13 cellular contexts compared by ENCODE assay signal in genomic region chr2:73292316-73292905, GRCh38. TPM values are rescaled to one million over a fixed set of nuclear protein-coding genes. Genes with fewer than 3 reads are reported as not detected.
DNase-seq lines count a peak whose midpoint lies in the region; ATAC-seq, FAIRE-seq and TF ChIP-seq lines count a peak whose summit lies in the region.
"Had no signal": no experiment of that assay in that cellular context is flagged by ENCODE, and none has a peak within 500 bp of the region (broad histone marks: within the 10 kb centered on the region; RNA-seq: fewer than 3 reads in every experiment).

No MANE protein-coding gene starts in this region.

- no peak for FAIRE-seq in kidney (lab: Jason Lieb, UNC)

- peaks cover 67% of the 10 kb centered on the region for H3K27me3 Mint-ChIP-seq in activated T-helper 2 cell treated with anti-CD3 and anti-CD28 coated beads, Interferon-gamma antibody, Interleukin-2, Interleukin-4, amounts not matched to agents 10 μg/mL and 5 μg/mL and 100 μg/mL, durations not matched to agents 14 hours and 24 hours and 36 hours (ENCODE audit: low read depth)
- peaks cover 22% of the 10 kb centered on the region for H3K27me3 Mint-ChIP-seq in endothelial cell (ENCODE audit: unreplicated experiment)

- H3K27ac Mint-ChIP-seq in activated T-helper 2 cell treated with anti-CD3 and anti-CD28 coated beads, Interferon-gamma antibody, Interleukin-2, Interleukin-4, amounts not matched to agents 10 μg/mL and 5 μg/mL and 100 μg/mL, durations not matched to agents 14 hours and 24 hours and 36 hours = no peak overlapping the region
- H3K27ac Mint-ChIP-seq in endothelial cell (ENCODE audit: unreplicated experiment) = no peak overlapping the region

- peak overlapping the region; percentile 62 for H3K4me3 Mint-ChIP-seq in activated T-helper 2 cell treated with anti-CD3 and anti-CD28 coated beads, Interferon-gamma antibody, Interleukin-2, Interleukin-4, amounts not matched to agents 10 μg/mL and 5 μg/mL and 100 μg/mL, durations not matched to agents 14 hours and 24 hours and 36 hours (ENCODE audit: low read depth)
- H3K4me3 Mint-ChIP-seq in endothelial cell (ENCODE audit: unreplicated experiment) = no peak overlapping the region

- no peak for ATAC-seq in HG02610 (IDR thresholded peaks at IDR 0.05; ENCODE audit: unreplicated experiment)

- peaks cover 5% of the 10 kb centered on the region for H3K4me1 Mint-ChIP-seq in activated T-helper 2 cell treated with anti-CD3 and anti-CD28 coated beads, Interferon-gamma antibody, Interleukin-2, Interleukin-4, amounts not matched to agents 10 μg/mL and 5 μg/mL and 100 μg/mL, durations not matched to agents 14 hours and 24 hours and 36 hours (ENCODE audit: low read depth)
- H3K4me1 Mint-ChIP-seq in endothelial cell (ENCODE audit: unreplicated experiment) = no peaks in the 10 kb centered on the region

- no peaks in the 10 kb centered on the region for H3K36me3 Mint-ChIP-seq in activated T-helper 2 cell treated with anti-CD3 and anti-CD28 coated beads, Interferon-gamma antibody, Interleukin-2, Interleukin-4, amounts not matched to agents 10 μg/mL and 5 μg/mL and 100 μg/mL, durations not matched to agents 14 hours and 24 hours and 36 hours (ENCODE audit: low read depth)
- H3K36me3 Mint-ChIP-seq in endothelial cell (ENCODE audit: low read depth, unreplicated experiment) = peaks cover 6% of the 10 kb centered on the region

- no peaks in the 10 kb centered on the region for H3K9me3 Mint-ChIP-seq in activated T-helper 2 cell treated with anti-CD3 and anti-CD28 coated beads, Interferon-gamma antibody, Interleukin-2, Interleukin-4, amounts not matched to agents 10 μg/mL and 5 μg/mL and 100 μg/mL, durations not matched to agents 14 hours and 24 hours and 36 hours
- no peaks in the 10 kb centered on the region for H3K9me3 Mint-ChIP-seq in endothelial cell (ENCODE audit: unreplicated experiment)

- TF ChIP-seq CTCF in GM06990 (IDR thresholded peaks at IDR 0.05; ENCODE audit: insufficient read depth, low read length, poor library complexity, severe bottlenecking) = no peak
- no peak for TF ChIP-seq CTCF in kidney (IDR thresholded peaks at IDR 0.05; ENCODE audit: borderline replicate concordance, extremely low read depth, insufficient read depth)
- TF ChIP-seq CTCF in endothelial cell (IDR thresholded peaks at IDR 0.05; ENCODE audit: unreplicated experiment) = no peak

- intact Hi-C loops in activated T-helper 2 cell treated with anti-CD3 and anti-CD28 coated beads, Interferon-gamma antibody, Interleukin-2, Interleukin-4, amounts not matched to agents 10 μg/mL and 5 μg/mL and 100 μg/mL, durations not matched to agents 14 hours and 24 hours and 36 hours (cut with micrococcal nuclease) = loop anchor here (5.0 to 10.0 kb wide), 2 partner anchors 80 to 368 kb away; partner anchors contain the start of gene SMYD5
- intact Hi-C loops in kidney (cut with DNase I) = no loop called here

- no peak overlapping the region for H3K9ac ChIP-seq in kidney (ENCODE audit: low read length in 2 of 2)

- H3K9me3 ChIP-seq in kidney (ENCODE audit: control insufficient read depth in 1 of 2, low read length in 2 of 2) = no peaks in the 10 kb centered on the region

- H3K27me3 ChIP-seq in GM06990 (replicated peaks; ENCODE audit: control insufficient read depth, insufficient read depth, low read length) = no peaks in the 10 kb centered on the region; the same call in none of the 2 replicates

- H3K27ac ChIP-seq in kidney (ENCODE audit: low read depth in 2 of 2, low read length in 2 of 2) = no peak overlapping the region
- H3K27ac ChIP-seq: SJSA1, skin epidermis had no signal

- peaks cover 0 to 4% of the 10 kb centered on the region in 2 donors for H3K4me1 ChIP-seq in kidney (ENCODE audit: control insufficient read depth in 1 of 2, insufficient read depth in 1 of 2, low read depth in 1 of 2, low read length in 2 of 2)

- H3K4me3 ChIP-seq in GM06990 (replicated peaks; ENCODE audit: low read depth, low read length) (no peak overlapping the region), kidney (ENCODE audit: low read length in 2 of 2) (no peak overlapping the region)

- DNase-seq in NCI-H1105 treated with DMSO at 0.1 percent for 48 hours (lab: John Stamatoyannopoulos, UW) = peak; percentile 14
- no peak for DNase-seq in NCI-H1105 (lab: John Stamatoyannopoulos, UW)
- peak; percentile 18 for DNase-seq in GM06990 (ENCODE audit: extremely low read depth, insufficient read length)
- DNase-seq in activated T-helper 2 cell treated with anti-CD3 and anti-CD28 coated beads, Interferon-gamma antibody, Interleukin-2, Interleukin-4, amounts not matched to agents 10 μg/mL and 5 μg/mL and 100 μg/mL, durations not matched to agents 14 hours and 24 hours and 36 hours (ENCODE audit: low spot score) = no peak
- DNase-seq in kidney = peak; percentile 69
- DNase-seq in NCI-H774 (lab: John Stamatoyannopoulos, UW) = no peak
- no peak for DNase-seq in endothelial cell (ENCODE audit: low spot score)
- DNase-seq: NCI-H187 had no signal

- no peaks in the 10 kb centered on the region for H3K36me3 ChIP-seq in GM06990 (ENCODE audit: control insufficient read depth, insufficient read depth, low read length)
- no peaks in the 10 kb centered on the region for H3K36me3 ChIP-seq in kidney (ENCODE audit: control insufficient read depth in 1 of 2, insufficient read depth in 2 of 2, low read length in 2 of 2)
- H3K36me3 ChIP-seq: SJSA1 had no signal

RNA-seq across cellular contexts. Expression of gene EGR4, which starts 0.9 kb away (rescaled TPM):
- 0.46 and 0.53 TPM in 2 replicates for total RNA-seq in activated T-helper 2 cell treated with anti-CD3 and anti-CD28 coated beads, Interferon-gamma antibody, Interleukin-2, Interleukin-4, amounts not matched to agents 10 μg/mL and 5 μg/mL and 100 μg/mL, durations not matched to agents 14 hours and 24 hours and 36 hours
- not detected for total RNA-seq in kidney
- polyA plus RNA-seq in kidney (ENCODE audit: insufficient read depth, low read depth, low replicate concordance) = not detected
- total RNA-seq in endothelial cell (ENCODE audit: unreplicated experiment) = 0.15 TPM
- total RNA-seq: chondrocyte, glomerular endothelial cell, SJSA1 had no signal

RNA-seq across cellular contexts. Expression of gene FBXO41, which starts 8.1 kb away (rescaled TPM):
- 25.3 and 25.7 TPM in 2 replicates for total RNA-seq in activated T-helper 2 cell treated with anti-CD3 and anti-CD28 coated beads, Interferon-gamma antibody, Interleukin-2, Interleukin-4, amounts not matched to agents 10 μg/mL and 5 μg/mL and 100 μg/mL, durations not matched to agents 14 hours and 24 hours and 36 hours
- total RNA-seq in kidney (5.2 TPM), endothelial cell (ENCODE audit: unreplicated experiment) (2.1 TPM)
- 0.49 TPM for polyA plus RNA-seq in kidney (ENCODE audit: insufficient read depth, low read depth, low replicate concordance)

RNA-seq across cellular contexts. Expression of gene CCT7, which starts 58.3 kb away (rescaled TPM):
- total RNA-seq in activated T-helper 2 cell treated with anti-CD3 and anti-CD28 coated beads, Interferon-gamma antibody, Interleukin-2, Interleukin-4, amounts not matched to agents 10 μg/mL and 5 μg/mL and 100 μg/mL, durations not matched to agents 14 hours and 24 hours and 36 hours = 562 and 584 TPM in 2 replicates
- 164 TPM for total RNA-seq in kidney
- 173 TPM for polyA plus RNA-seq in kidney (ENCODE audit: insufficient read depth, low read depth, low replicate concordance)
- 183 TPM for total RNA-seq in endothelial cell (ENCODE audit: unreplicated experiment)

RNA-seq across cellular contexts. Expression of gene PRADC1, which starts 59.4 kb away (rescaled TPM):
- total RNA-seq in activated T-helper 2 cell treated with anti-CD3 and anti-CD28 coated beads, Interferon-gamma antibody, Interleukin-2, Interleukin-4, amounts not matched to agents 10 μg/mL and 5 μg/mL and 100 μg/mL, durations not matched to agents 14 hours and 24 hours and 36 hours = 10.5 and 11.4 TPM in 2 replicates
- 16.1 TPM for total RNA-seq in kidney
- polyA plus RNA-seq in kidney (ENCODE audit: insufficient read depth, low read depth, low replicate concordance) = 57.7 TPM
- 24.1 TPM for total RNA-seq in endothelial cell (ENCODE audit: unreplicated experiment)

Comparison
In these comparisons a context has a peak if more than half of its experiments do, and no peak if none do; other contexts are left out.
1. DNase-seq: peak in NCI-H1105 treated with DMSO at 0.1 percent for 48 hours (single experiment), GM06990 (single experiment) and kidney (single experiment); none in NCI-H1105 (single experiment), activated T-helper 2 cell treated with anti-CD3 and anti-CD28 coated beads, Interferon-gamma antibody, Interleukin-2, Interleukin-4, amounts not matched to agents 10 μg/mL and 5 μg/mL and 100 μg/mL, durations not matched to agents 14 hours and 24 hours and 36 hours (single experiment), NCI-H774 (single experiment) and endothelial cell (single experiment).